ENCODE assay signal across 8 cellular contexts in the genomic region with DNA sequence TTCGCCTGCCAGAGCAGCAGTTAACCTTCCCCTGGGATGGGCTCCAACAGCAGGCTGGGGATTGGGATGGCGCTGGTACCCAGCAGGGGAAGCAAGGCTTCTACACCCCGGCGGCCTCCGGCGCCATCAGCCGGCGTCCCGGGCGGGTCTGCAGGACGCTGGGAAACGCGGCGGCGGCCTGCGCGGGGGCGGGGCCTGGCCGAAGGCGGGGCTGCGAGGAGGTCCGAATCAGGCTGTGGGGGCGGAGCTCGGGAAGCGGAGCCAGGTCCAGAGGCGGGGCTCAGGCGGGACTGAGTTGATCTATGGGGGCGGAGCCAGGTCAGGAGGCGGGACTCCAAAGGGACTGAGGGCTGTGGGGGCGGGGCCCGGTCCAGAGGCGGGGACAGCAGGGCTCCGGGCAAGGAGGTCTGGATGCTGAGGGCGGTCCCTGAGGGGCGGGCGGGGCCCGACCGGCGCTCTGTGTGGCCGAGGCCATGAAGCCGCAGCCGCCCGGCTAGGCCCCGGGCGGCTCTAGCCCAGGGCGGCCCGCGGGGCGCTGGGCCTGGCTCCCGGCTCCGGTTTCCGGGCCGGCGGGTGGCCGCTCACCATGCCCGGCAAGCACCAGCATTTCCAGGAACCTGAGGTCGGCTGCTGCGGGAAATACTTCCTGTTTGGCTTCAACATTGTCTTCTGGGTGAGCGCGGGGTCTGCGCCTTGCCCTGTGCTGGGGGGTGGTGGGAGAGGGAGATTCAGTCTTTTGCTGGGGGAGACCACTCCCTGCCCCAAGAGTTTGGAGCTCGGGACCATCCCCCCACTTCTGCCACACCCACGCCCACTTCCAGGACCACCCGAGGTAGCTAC. TPM values are rescaled to one million over a fixed set of nuclear protein-coding genes. Genes with fewer than 3 reads are reported as not detected.
DNase-seq lines count a peak whose midpoint lies in the region; ATAC-seq and TF ChIP-seq lines count a peak whose summit lies in the region.

TSPAN17 (plus strand) TSS at position 455 of the 840 bp plus-strand sequence; CDS start at position 587, 132 bp downstream.

- DNase-seq in GM13976 (ENCODE audit: low spot score) (peak; percentile 100), NCI-H146 (lab: John Stamatoyannopoulos, UW) (peak; percentile 98), T-helper 1 cell (peak; percentile 95 to 99 (median 98)), adrenal gland (peak; percentile 100), heart left ventricle (peak; percentile 100), posterior cingulate gyrus (peak; percentile 100), upper lobe of left lung (peak; percentile 100)

- peak; percentile 90 for ATAC-seq in HG02870 (IDR thresholded peaks at IDR 0.05; ENCODE audit: unreplicated experiment)
- peak; percentile 98 to 100 (median 98) for ATAC-seq in heart left ventricle
- ATAC-seq in upper lobe of left lung (ENCODE audit: low FRiP score in 2 of 2) = peak; percentile 98

- TF ChIP-seq CTCF in GM13976 (IDR thresholded peaks at IDR 0.05; ENCODE audit: borderline replicate concordance, control extremely low read depth, extremely low read depth, insufficient read depth, missing control alignments) = peak; percentile 45
- peak in 3 of 6 experiments; percentile 9 to 27 (median 12) for TF ChIP-seq CTCF in adrenal gland (IDR thresholded peaks at IDR 0.05)
- TF ChIP-seq CTCF in heart left ventricle (IDR thresholded peaks at IDR 0.05) = peak in 8 of 12 donors; percentile 26 to 63 (median 40)
- peak in 2 of 6 experiments; percentile 29 to 32 for TF ChIP-seq CTCF in upper lobe of left lung (IDR thresholded peaks at IDR 0.05)

- TF ChIP-seq POLR2A in adrenal gland (IDR thresholded peaks at IDR 0.05) (peak; percentile 67 to 82), heart left ventricle (IDR thresholded peaks at IDR 0.05) (peak; percentile 29 to 83), upper lobe of left lung (IDR thresholded peaks at IDR 0.05) (peak in 3 of 4 donors; percentile 34 to 69 (median 42))

- H3K36me3 ChIP-seq in adrenal gland (replicated peaks in 1 of 2) (no peaks in the 10 kb centered on the region), heart left ventricle (no peaks in the 10 kb centered on the region), upper lobe of left lung (no peaks in the 10 kb centered on the region)

- TF ChIP-seq EP300 in upper lobe of left lung (IDR thresholded peaks at IDR 0.05) = no peak

- 0 to 1% (median 0%) methylated on average over 3 to 64 of the region's 64 CpGs for WGBS in adrenal gland, 4 donors
- 0 to 1% (median 1%) methylated on average over 29 to 64 of the region's 64 CpGs for WGBS in heart left ventricle, 4 donors
- 1% methylated on average over 44 of the region's 64 CpGs; no CpG with 5 or more reads in 1 of the 2 donors for WGBS in upper lobe of left lung, 2 donors

- peak within 1 kb of the TSS; percentile 32 to 86 (median 48) for H3K4me3 ChIP-seq in adrenal gland
- peak within 1 kb of the TSS; percentile 43 to 96 (median 84) for H3K4me3 ChIP-seq in heart left ventricle
- H3K4me3 ChIP-seq in upper lobe of left lung = peak within 1 kb of the TSS; percentile 57 to 85 (median 74)

- H3K27ac ChIP-seq in adrenal gland (peak within 1 kb of the TSS; percentile 67 to 85 (median 72)), heart left ventricle (peak within 1 kb of the TSS in 11 of 12 donors; percentile 54 to 88 (median 84)), upper lobe of left lung (peak within 1 kb of the TSS; percentile 54 to 84 (median 82))

- no peaks in the 10 kb centered on the region for H3K27me3 ChIP-seq in adrenal gland
- H3K27me3 ChIP-seq in heart left ventricle = no peaks in the 10 kb centered on the region
- peaks cover 0 to 2% (median 0%) of the 10 kb centered on the region in 4 donors for H3K27me3 ChIP-seq in upper lobe of left lung

- H3K9me3 ChIP-seq in adrenal gland (replicated peaks in 1 of 3) = no peaks in the 10 kb centered on the region
- H3K9me3 ChIP-seq in heart left ventricle = no peaks in the 10 kb centered on the region
- no peaks in the 10 kb centered on the region for H3K9me3 ChIP-seq in upper lobe of left lung

- H3K4me1 ChIP-seq in adrenal gland (replicated peaks in 1 of 2) (peaks cover 30 to 47% of the 10 kb centered on the region in 2 donors), heart left ventricle (peaks cover 0 to 32% (median 14%) of the 10 kb centered on the region in 12 donors), upper lobe of left lung (peaks cover 12 to 27% (median 18%) of the 10 kb centered on the region in 4 donors)

- intact Hi-C loops in adrenal gland (cut with DNase I) = no loop called here
- intact Hi-C loops in heart left ventricle (cut with DNase I) = loop anchor here in 6 of 10 donors (2.0 to 10.0 kb wide), 4 partner anchors 72 to 282 kb away; partner anchors contain the start of genes ARL10 (in 1 of the 6) and KIAA1191 (in 1 of the 6)
- intact Hi-C loops in posterior cingulate gyrus (cut with DNase I) = loop anchor here (1.0 kb wide), 1 partner anchor 231 kb away; the partner anchor contains the start of gene CLTB

- in situ Hi-C loops in GM13976 (cut with MboI; ENCODE audit: low sequenced_read_pairs, unreplicated experiment) = no loop called here

RNA-seq across cellular contexts. Expression of gene TSPAN17, which starts in this region (rescaled TPM):
- 100 to 1,000 TPM in 1 of 8 donors, 10 to 100 TPM in 7; 25.8 to 106 (median 59.5) TPM for total RNA-seq in adrenal gland
- 10 to 100 TPM; 35.1 to 52.0 (median 43.8) TPM for polyA plus RNA-seq in adrenal gland
- 10 to 100 TPM; 22.2 to 53.1 (median 30.9) TPM for total RNA-seq in heart left ventricle
- 10 to 100 TPM; 15.4 to 59.3 TPM for polyA plus RNA-seq in heart left ventricle
- total RNA-seq in upper lobe of left lung = 10 to 100 TPM; 20.1 to 36.8 (median 25.6) TPM

Comparison
In these comparisons a context has a peak if more than half of its experiments do, and no peak if none do; other contexts are left out.
1. Peak in every context shown above with its lines: DNase-seq, ATAC-seq, H3K4me3 ChIP-seq and H3K27ac ChIP-seq.
2. intact Hi-C loops: an anchor here in heart left ventricle (2.0 to 10.0 kb wide) and posterior cingulate gyrus (1.0 kb wide); none called in adrenal gland.